In the genomic region with DNA sequence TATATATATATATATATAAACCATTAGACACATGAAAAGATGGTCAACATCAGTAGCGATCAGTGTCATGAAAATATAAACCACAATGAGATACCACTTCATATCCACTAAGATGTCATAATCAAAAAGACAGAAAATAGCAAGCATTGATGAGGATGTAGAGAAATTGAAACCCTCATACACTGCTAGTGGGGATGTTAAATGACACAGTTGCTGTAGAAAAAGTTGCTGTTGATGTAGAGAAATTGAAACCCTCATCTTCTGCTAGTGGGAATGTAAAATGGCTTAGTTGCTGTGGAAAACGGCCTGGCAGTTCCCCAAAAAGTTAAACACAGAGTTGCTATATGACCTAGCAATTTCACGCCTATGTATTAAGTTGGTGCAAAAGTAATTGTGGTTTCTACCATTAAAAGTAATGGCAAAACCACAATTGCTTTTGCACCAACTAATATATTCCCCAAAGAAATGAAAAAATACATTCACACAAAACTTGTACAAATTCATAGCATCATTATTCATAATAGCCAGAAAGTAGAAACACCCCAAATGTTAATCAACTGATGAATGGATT, we compare ENCODE assay signal across 27 cellular contexts.
"Had no signal": no experiment of that assay in that cellular context is flagged by ENCODE, and none has a peak within 500 bp of the region (broad histone marks: within the 10 kb centered on the region; RNA-seq: fewer than 3 reads in every experiment).

No MANE protein-coding gene starts in this region.

- H3K4me1 ChIP-seq: stomach, suprapubic skin, testis, thyroid gland, tibial artery, tibial nerve, transverse colon, upper lobe of left lung, upper lobe of right lung, uterus, vagina had no signal

- H3K27ac ChIP-seq: stomach, suprapubic skin, testis, thoracic aorta, thyroid gland, tibial artery, tibial nerve, transverse colon, upper lobe of left lung, upper lobe of right lung, uterus, vagina had no signal

- DNase-seq: stimulated activated CD4-positive, alpha-beta T cell treated with anti-CD3 and anti-CD28 coated beads, Interleukin-2, amount 100 ng/mL, for 48 hours; stimulated activated CD4-positive, alpha-beta T cell treated with anti-CD3 and anti-CD28 coated beads, Interleukin-4, amount 100 ng/mL, for 1 hour; stimulated activated CD4-positive, alpha-beta T cell treated with anti-CD3 and anti-CD28 coated beads, Interleukin-4, amount 100 ng/mL, for 24 hours; stimulated activated CD4-positive, alpha-beta T cell treated with anti-CD3 and anti-CD28 coated beads, Interleukin-4, amount 100 ng/mL, for 4 hours; stimulated activated CD8-positive, alpha-beta memory T cell treated with anti-CD3 and anti-CD28 coated beads, Interleukin-4, amount 100 ng/mL, for 48 hours; stimulated activated naive B cell treated with anti-CD40 and anti-IgM and Interleukin-4, amounts not matched to agents 10 μg/mL and 1 μg/mL and 100 μg/mL, for 72 hours; stimulated activated naive CD4-positive, alpha-beta T cell; stimulated activated naive CD4-positive, alpha-beta T cell treated with Interleukin-2 at 50 U/mL for 16 hours; stimulated activated naive CD8-positive, alpha-beta T cell treated with anti-CD3 and anti-CD28 coated beads, Interleukin-15, amount 100 ng/mL, for 72 hours; stimulated activated naive CD8-positive, alpha-beta T cell treated with anti-CD3 and anti-CD28 coated beads, Interleukin-15, Interleukin-2, amounts not matched to agents 100 U/mL and 50 U/mL, for 24 hours; stomach; substantia nigra; testis; thyroid gland; tibial artery; transverse colon; trophoblast cell; upper lobe of left lung; upper lobe of right lung; uterus had no signal

- H3K4me3 ChIP-seq: stomach, suprapubic skin, testis, thoracic aorta, thyroid gland, tibial artery, tibial nerve, transverse colon, upper lobe of left lung, upper lobe of right lung, uterus, vagina had no signal

- H3K9me3 ChIP-seq: suprapubic skin, testis, thoracic aorta, thyroid gland, tibial artery, transverse colon, upper lobe of left lung, upper lobe of right lung, uterus, vagina had no signal

- FAIRE-seq: urothelium cell line had no signal

- ATAC-seq: stimulated activated effector memory CD8-positive, alpha-beta T cell treated with anti-CD3 and anti-CD28 coated beads, Interleukin-12 subunit alpha, Interleukin-12 subunit beta, amount 100 ng/mL, for 72 hours; stimulated activated memory B cell treated with anti-CD40 and anti-IgM and Interleukin-4, amounts not matched to agents 10 μg/mL and 1 μg/mL and 100 μg/mL, for 72 hours; stimulated activated naive B cell treated with anti-CD40 and anti-IgM and Interleukin-4, amounts not matched to agents 10 μg/mL and 1 μg/mL and 100 μg/mL, for 72 hours; stimulated activated naive CD8-positive, alpha-beta T cell treated with anti-CD3 and anti-CD28 coated beads, Interleukin-15, amount 100 ng/mL, for 72 hours; stimulated activated naive CD8-positive, alpha-beta T cell treated with anti-CD3 and anti-CD28 coated beads, Interleukin-15, Interleukin-2, amounts not matched to agents 100 U/mL and 50 U/mL, for 24 hours; upper lobe of right lung had no signal

- H3K36me3 ChIP-seq: stomach, suprapubic skin, thoracic aorta, thyroid gland, tibial artery, tibial nerve, transverse colon, upper lobe of left lung, upper lobe of right lung, uterus, vagina had no signal

- H3K27me3 ChIP-seq: stomach, suprapubic skin, testis, thyroid gland, tibial artery, tibial nerve, transverse colon, upper lobe of left lung, upper lobe of right lung, uterus, vagina had no signal
